In genomic region chr1:227823537-227823936, GRCh38 we compare ENCODE assay signal across 39 cellular contexts. TPM values are rescaled to one million over a fixed set of nuclear protein-coding genes. Genes with fewer than 3 reads are reported as not detected.
"Had no signal": no experiment of that assay in that cellular context is flagged by ENCODE, and none has a peak within 500 bp of the region (broad histone marks: within the 10 kb centered on the region; RNA-seq: fewer than 3 reads in every experiment).

No MANE protein-coding gene starts in this region.

- H3K27ac ChIP-seq: adrenal gland, ascending aorta, body of pancreas, brain microvascular endothelial cell, breast epithelium, cardiac muscle cell had no signal

- ATAC-seq: activated naive CD4-positive, alpha-beta T cell treated with anti-CD3 and anti-CD28 coated beads, Interleukin-2, amount 50 U/mL, for 72 hours; activated naive CD8-positive, alpha-beta T cell treated with anti-CD3 and anti-CD28 coated beads, Interleukin-2, amount 50 U/mL, for 24 hours; activated T-cell treated with anti-CD3 and anti-CD28 coated beads, Interleukin-2, amount 50 U/mL, for 4 hours; activated T-cell treated with anti-CD3 and anti-CD28 coated beads, Interleukin-2, amount 50 U/mL, for 72 hours; activated T-helper 17 cell treated with anti-CD3 and anti-CD28 coated beads, Interleukin-2, amount 50 U/mL, for 72 hours; body of pancreas had no signal

- H3K9me3 ChIP-seq: adrenal gland, body of pancreas had no signal

- H3K27me3 ChIP-seq: adrenal gland, ascending aorta, body of pancreas, brain microvascular endothelial cell, breast epithelium, cardiac muscle cell had no signal

- H3K4me1 ChIP-seq: adrenal gland, ascending aorta, body of pancreas, breast epithelium had no signal

- DNase-seq: activated effector memory CD4-positive, alpha-beta T cell treated with anti-CD3 and anti-CD28 coated beads, Interleukin-2, amount 50 U/mL, for 16 hours; activated effector memory CD4-positive, alpha-beta T cell treated with Interleukin-2 at 50 U/mL for 16 hours; activated gamma-delta T cell; activated gamma-delta T cell treated with Interleukin-2 at 50 U/mL for 16 hours; activated naive CD4-positive, alpha-beta T cell treated with anti-CD3 and anti-CD28 coated beads for 36 hours; activated naive CD4-positive, alpha-beta T cell treated with anti-CD3 and anti-CD28 coated beads, Interleukin-2, amount 10 ng/mL, durations not matched to agents 7 days and 5 days; activated naive CD4-positive, alpha-beta T cell treated with anti-CD3 and anti-CD28 coated beads, Interleukin-2, amount 50 U/mL, for 16 hours; activated naive CD4-positive, alpha-beta T cell treated with Interleukin-2 at 50 U/mL for 16 hours; activated naive CD8-positive, alpha-beta T cell treated with anti-CD3 and anti-CD28 coated beads for 36 hours; activated naive CD8-positive, alpha-beta T cell treated with anti-CD3 and anti-CD28 coated beads, Interleukin-2, amount 10 ng/mL, durations not matched to agents 7 days and 5 days; activated naive CD8-positive, alpha-beta T cell treated with anti-CD3 and anti-CD28 coated beads, Interleukin-2, amount 50 U/mL, for 24 hours; activated T-cell treated with anti-CD3 and anti-CD28 coated beads, Interleukin-2, amount 50 U/mL, for 1 hour; activated T-cell treated with anti-CD3 and anti-CD28 coated beads, Interleukin-2, amount 50 U/mL, for 24 hours; activated T-cell treated with anti-CD3 and anti-CD28 coated beads, Interleukin-2, amount 50 U/mL, for 4 hours; activated T-cell treated with anti-CD3 and anti-CD28 coated beads, Interleukin-2, amount 50 U/mL, for 48 hours; activated T-cell treated with anti-CD3 and anti-CD28 coated beads, Interleukin-2, amount 50 U/mL, for 72 hours; adrenal gland; amniotic stem cell; amygdala; anterior cingulate cortex; aorta; body of pancreas; brain microvascular endothelial cell; caudate nucleus; central memory CD4-positive, alpha-beta T cell; cerebellar nuclear complex had no signal

- H3K36me3 ChIP-seq: adrenal gland, ascending aorta, brain microvascular endothelial cell, breast epithelium, cardiac muscle cell had no signal

- FAIRE-seq: astrocyte, bronchial epithelial cell had no signal

- H3K4me3 ChIP-seq: adrenal gland, ascending aorta, body of pancreas, breast epithelium, cardiac muscle cell had no signal

RNA-seq across cellular contexts. Expression of gene PRSS38, which starts 8.1 kb away (rescaled TPM):
- total RNA-seq: activated naive CD4-positive, alpha-beta T cell treated with anti-CD3 and anti-CD28 coated beads for 36 hours; activated naive CD4-positive, alpha-beta T cell treated with anti-CD3 and anti-CD28 coated beads, Interleukin-2, amount 50 U/mL, for 72 hours; activated naive CD8-positive, alpha-beta T cell treated with anti-CD3 and anti-CD28 coated beads for 36 hours; activated naive CD8-positive, alpha-beta T cell treated with anti-CD3 and anti-CD28 coated beads, Interleukin-2, amount 10 ng/mL, durations not matched to agents 7 days and 5 days; activated T-cell treated with anti-CD3 and anti-CD28 coated beads, Interleukin-2, amount 50 U/mL, for 4 hours; activated T-cell treated with anti-CD3 and anti-CD28 coated beads, Interleukin-2, amount 50 U/mL, for 72 hours; activated T-helper 1 cell treated with anti-CD3 and anti-CD28 coated beads, Interleukin-12 subunit alpha, Interleukin-12 subunit beta, Interleukin-2, Interleukin-4 antibody, amounts not matched to agents 30 ng/mL and 10 ng/mL and 1 ng/mL, durations not matched to agents 14 hours and 24 hours and 36 hours; activated T-helper 17 cell treated with anti-CD3 and anti-CD28 coated beads, Interleukin-2, amount 50 U/mL, for 72 hours; activated T-helper 2 cell treated with anti-CD3 and anti-CD28 coated beads, Interferon-gamma antibody, Interleukin-2, Interleukin-4, amounts not matched to agents 10 μg/mL and 5 μg/mL and 100 μg/mL, durations not matched to agents 14 hours and 24 hours and 36 hours; adrenal gland; aorta; ascending aorta; astrocyte; body of pancreas; breast epithelium; bronchial epithelial cell; cardiac muscle cell; cardiac septum; cerebellum; chondrocyte had no signal
- polyA plus RNA-seq: adipose tissue, adrenal gland, aorta, cardiac muscle cell had no signal
